In genomic region chr11:125649465-125650166, GRCh38 we compare ENCODE assay signal across 21 cellular contexts. TPM values are rescaled to one million over a fixed set of nuclear protein-coding genes. Genes with fewer than 3 reads are reported as not detected.
DNase-seq lines count a peak whose midpoint lies in the region; ATAC-seq, FAIRE-seq and TF ChIP-seq lines count a peak whose summit lies in the region.
"Had no signal": no experiment of that assay in that cellular context is flagged by ENCODE, and none has a peak within 500 bp of the region (broad histone marks: within the 10 kb centered on the region; RNA-seq: fewer than 3 reads in every experiment).

No MANE protein-coding gene starts in this region.

- intact Hi-C loops in esophagus squamous epithelium (cut with DNase I): no loop called here

- H3K4me1 ChIP-seq in GM23338 (ENCODE audit: insufficient read depth) (no peaks in the 10 kb centered on the region), esophagus squamous epithelium (no peaks in the 10 kb centered on the region)
- H3K4me1 ChIP-seq: HAP-1 had no signal

- TF ChIP-seq CTCF in GM23338 (conservative IDR thresholded peaks at IDR 0.05; ENCODE audit: low read depth in 2 of 2): no peak
- TF ChIP-seq CTCF in esophagus squamous epithelium (IDR thresholded peaks at IDR 0.05): no peak

- peaks cover 83% of the 10 kb centered on the region for H3K79me2 ChIP-seq in GM23338 (replicated peaks; ENCODE audit: insufficient read depth)

- FAIRE-seq in HTR-8/SVneo (lab: Jason Lieb, UNC): no peak

- ATAC-seq in GM23338: no peak
- peak; percentile 65 for ATAC-seq in T-helper 17 cell
- ATAC-seq in central memory CD8-positive, alpha-beta T cell (replicated peaks; ENCODE audit: extremely low read depth, poor library complexity, severe bottlenecking): no peak
- ATAC-seq in GM18498 (IDR thresholded peaks at IDR 0.05; ENCODE audit: unreplicated experiment): no peak

- no peak overlapping the region for H3K27ac ChIP-seq in GM23338 (ENCODE audit: low read depth)
- H3K27ac ChIP-seq in esophagus squamous epithelium: no peak overlapping the region

- H3K9me2 ChIP-seq in GM23338 (ENCODE audit: insufficient read depth): no peaks in the 10 kb centered on the region

- H2AFZ ChIP-seq in GM23338: no peak overlapping the region

- H4K20me1 ChIP-seq in GM23338 (replicated peaks; ENCODE audit: insufficient read depth): peaks cover 17% of the 10 kb centered on the region; the same call in 1 of the 2 replicates

- H3K27me3 Mint-ChIP-seq in activated T-cell treated with anti-CD3 and anti-CD28 coated beads, Interleukin-2, amount 50 U/mL, for 24 hours: no peaks in the 10 kb centered on the region
- H3K27me3 Mint-ChIP-seq in GM23338 (ENCODE audit: insufficient read depth, low read depth, poor library complexity) (no peaks in the 10 kb centered on the region), T-helper 17 cell (no peaks in the 10 kb centered on the region)
- no peaks in the 10 kb centered on the region for H3K27me3 Mint-ChIP-seq in central memory CD8-positive, alpha-beta T cell
- H3K27me3 Mint-ChIP-seq: CD4-positive, alpha-beta T cell had no signal

- peak overlapping the region; percentile 71 for H3K27ac Mint-ChIP-seq in activated T-cell treated with anti-CD3 and anti-CD28 coated beads, Interleukin-2, amount 50 U/mL, for 24 hours
- H3K27ac Mint-ChIP-seq in GM23338: 0 out of 2 replicates have a peak overlapping the region, but pooled peaks have one; percentile 31
- no peak overlapping the region for H3K27ac Mint-ChIP-seq in T-helper 17 cell
- H3K27ac Mint-ChIP-seq in central memory CD8-positive, alpha-beta T cell (ENCODE audit: low read depth): peak overlapping the region; percentile 47
- H3K27ac Mint-ChIP-seq: CD4-positive, alpha-beta T cell had no signal

- H3K9me3 ChIP-seq in T-helper 17 cell (ENCODE audit: control insufficient read depth, low read length, poor library complexity, severe bottlenecking) (no peaks in the 10 kb centered on the region), esophagus squamous epithelium (no peaks in the 10 kb centered on the region)
- H3K9me3 ChIP-seq: HAP-1 had no signal

- H3K4me3 ChIP-seq in GM23338 (no peak overlapping the region), esophagus squamous epithelium (no peak overlapping the region)
- H3K4me3 ChIP-seq: HAP-1 had no signal

- no peaks in the 10 kb centered on the region for H3F3A ChIP-seq in GM23338 (replicated peaks; ENCODE audit: low read depth)

- peaks cover 94% of the 10 kb centered on the region for H3K36me3 Mint-ChIP-seq in activated T-cell treated with anti-CD3 and anti-CD28 coated beads, Interleukin-2, amount 50 U/mL, for 24 hours (ENCODE audit: low read depth)
- H3K36me3 Mint-ChIP-seq in GM23338 (ENCODE audit: low read depth): peaks cover 78% of the 10 kb centered on the region
- no peaks in the 10 kb centered on the region for H3K36me3 Mint-ChIP-seq in T-helper 17 cell (ENCODE audit: low read depth)
- H3K36me3 Mint-ChIP-seq in central memory CD8-positive, alpha-beta T cell (ENCODE audit: insufficient read depth): no peaks in the 10 kb centered on the region

- H3K27me3 ChIP-seq in GM23338 (ENCODE audit: insufficient read depth) (no peaks in the 10 kb centered on the region), esophagus squamous epithelium (no peaks in the 10 kb centered on the region)

- peaks cover 35% of the 10 kb centered on the region for H3K36me3 ChIP-seq in GM23338 (ENCODE audit: insufficient read depth)
- H3K36me3 ChIP-seq in esophagus squamous epithelium: peaks cover 0 to 24% (median 0%) of the 10 kb centered on the region in 3 donors

- WGBS in esophagus squamous epithelium, 2 donors: 83% methylated on average over 6 of the region's 6 CpGs

- no peak for DNase-seq in activated T-cell treated with anti-CD3 and anti-CD28 coated beads, Interleukin-2, amount 50 U/mL, for 24 hours
- DNase-seq in activated T-cell treated with anti-CD3 and anti-CD28 coated beads, Interleukin-2, amount 50 U/mL, for 1 hour: no peak
- DNase-seq in GM23338 (ENCODE audit: low spot score): no peak
- DNase-seq in T-helper 17 cell: no peak
- DNase-seq in central memory CD8-positive, alpha-beta T cell (ENCODE audit: low spot score in 2 of 2): no peak
- DNase-seq in esophagus squamous epithelium (lab: John Stamatoyannopoulos, UW): no peak
- DNase-seq in HTR-8/SVneo (ENCODE audit: insufficient read length, low spot score): no peak
- DNase-seq: Calu3; CD4-positive, alpha-beta T cell; DMS53; IMR-90; MV-4-11; NCI-H1417; NCI-H187 treated with DMSO at 0.1 percent for 48 hours; NK-92 treated with Interleukin-12 subunit alpha and Interleukin-12 subunit beta, amount 100 ng/mL, for 24 hours; SHP77 treated with DMSO at 0.1 percent for 48 hours had no signal

- no peak overlapping the region for H3K4me2 ChIP-seq in GM23338

- no peaks in the 10 kb centered on the region for H3K9me3 Mint-ChIP-seq in activated T-cell treated with anti-CD3 and anti-CD28 coated beads, Interleukin-2, amount 50 U/mL, for 24 hours
- no peaks in the 10 kb centered on the region for H3K9me3 Mint-ChIP-seq in GM23338
- no peaks in the 10 kb centered on the region for H3K9me3 Mint-ChIP-seq in central memory CD8-positive, alpha-beta T cell
- H3K9me3 Mint-ChIP-seq: CD4-positive, alpha-beta T cell had no signal

- H3K4me1 Mint-ChIP-seq in activated T-cell treated with anti-CD3 and anti-CD28 coated beads, Interleukin-2, amount 50 U/mL, for 24 hours (ENCODE audit: low read depth): peaks cover 12% of the 10 kb centered on the region
- H3K4me1 Mint-ChIP-seq in GM23338 (no peaks in the 10 kb centered on the region), T-helper 17 cell (peaks cover 5% of the 10 kb centered on the region)
- H3K4me1 Mint-ChIP-seq in central memory CD8-positive, alpha-beta T cell: peaks cover 8% of the 10 kb centered on the region

- TF ChIP-seq POLR2A in esophagus squamous epithelium (IDR thresholded peaks at IDR 0.05): no peak

- no peak overlapping the region for H3K4me3 Mint-ChIP-seq in activated T-cell treated with anti-CD3 and anti-CD28 coated beads, Interleukin-2, amount 50 U/mL, for 24 hours
- H3K4me3 Mint-ChIP-seq in GM23338 (no peak overlapping the region), T-helper 17 cell (peak overlapping the region; percentile 41)
- H3K4me3 Mint-ChIP-seq in central memory CD8-positive, alpha-beta T cell: no peak overlapping the region
- H3K4me3 Mint-ChIP-seq: CD4-positive, alpha-beta T cell had no signal

TF ChIP-seq in GM23338, 12 proteins besides CTCF, POLR2A, EP300 and RAD21:
- TF ChIP-seq, protein P1, sequence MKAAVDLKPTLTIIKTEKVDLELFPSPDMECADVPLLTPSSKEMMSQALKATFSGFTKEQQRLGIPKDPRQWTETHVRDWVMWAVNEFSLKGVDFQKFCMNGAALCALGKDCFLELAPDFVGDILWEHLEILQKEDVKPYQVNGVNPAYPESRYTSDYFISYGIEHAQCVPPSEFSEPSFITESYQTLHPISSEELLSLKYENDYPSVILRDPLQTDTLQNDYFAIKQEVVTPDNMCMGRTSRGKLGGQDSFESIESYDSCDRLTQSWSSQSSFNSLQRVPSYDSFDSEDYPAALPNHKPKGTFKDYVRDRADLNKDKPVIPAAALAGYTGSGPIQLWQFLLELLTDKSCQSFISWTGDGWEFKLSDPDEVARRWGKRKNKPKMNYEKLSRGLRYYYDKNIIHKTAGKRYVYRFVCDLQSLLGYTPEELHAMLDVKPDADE (IDR thresholded peaks at IDR 0.05): no peak
- TF ChIP-seq STAT1 (IDR thresholded peaks at IDR 0.05; ENCODE audit: unreplicated experiment) (no peak), JUNB (IDR thresholded peaks at IDR 0.05; ENCODE audit: unreplicated experiment) (no peak)

RNA-seq across cellular contexts. Expression of gene CHEK1, which starts 24.7 kb away (rescaled TPM):
- total RNA-seq in GM23338 (2014; rRNA removed; shearing (Covaris generic)): 96.4 and 102 TPM in 2 replicates
- polyA plus RNA-seq in GM23338 (2016; fragmentation: Nextera tagmentation; extraction: Ambion mirVana): 90.0 and 93.1 TPM in 2 replicates
- total RNA-seq in T-helper 17 cell (10 to 100 TPM in 1 of 2 donors, 1 to 10 TPM in 1; 7.9 to 16.0 TPM), esophagus squamous epithelium (10 to 100 TPM in 1 of 4 donors, 1 to 10 TPM in 3; 4.0 to 21.7 (median 7.5) TPM)

RNA-seq across cellular contexts. Expression of gene ACRV1, which starts 31.0 kb away (rescaled TPM):
- not detected in 2 replicates for total RNA-seq in GM23338 (2014; rRNA removed; shearing (Covaris generic))
- 0.65 and 1.1 TPM in 2 replicates for polyA plus RNA-seq in GM23338 (2016; fragmentation: Nextera tagmentation; extraction: Ambion mirVana)
- not detected for total RNA-seq in T-helper 17 cell
- total RNA-seq in esophagus squamous epithelium: not detected
- total RNA-seq: Calu3; CD4-positive, alpha-beta T cell; HT-29; IMR-90; LHCN-M2; RPMI7951 had no signal
- polyA plus RNA-seq: IMR-90 had no signal

RNA-seq across cellular contexts. Expression of gene STT3A, which starts 57.0 kb away (rescaled TPM):
- total RNA-seq in GM23338 (2014; rRNA removed; shearing (Covaris generic)): 156 TPM in 2 replicates
- polyA plus RNA-seq in GM23338 (2016; fragmentation: Nextera tagmentation; extraction: Ambion mirVana): 91.7 and 92.9 TPM in 2 replicates
- 10 to 100 TPM; 54.8 to 61.4 TPM for total RNA-seq in T-helper 17 cell
- total RNA-seq in esophagus squamous epithelium: 10 to 100 TPM; 50.7 to 89.7 (median 67.2) TPM
